Comparison of ENCODE assay signal across 1 cellular context in the genomic region with DNA sequence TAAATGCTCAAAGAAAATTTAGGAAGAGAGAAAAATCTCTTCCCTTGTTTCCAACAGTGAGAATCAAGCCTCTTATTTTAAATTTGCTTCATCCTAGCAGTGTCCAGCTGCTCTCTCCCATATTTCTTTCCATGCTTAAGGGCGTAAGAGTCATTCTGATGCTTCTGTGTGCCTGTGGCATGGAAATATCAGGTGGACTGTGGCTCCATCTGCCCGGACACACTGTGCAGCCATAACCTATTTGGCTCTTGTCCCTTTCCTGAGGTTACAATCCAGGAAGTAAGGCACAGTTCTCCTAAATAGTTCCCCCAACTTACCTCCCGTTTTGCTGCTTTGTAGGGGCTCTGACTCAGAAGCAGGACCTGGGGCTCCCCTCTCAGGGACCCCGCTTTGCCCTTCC.
TF ChIP-seq lines count a peak whose summit lies in the region.

No MANE protein-coding gene starts in this region.

TF ChIP-seq in GM23338, 12 proteins besides CTCF, POLR2A, EP300 and RAD21 (continued from another document):
- TF ChIP-seq, protein P1, sequence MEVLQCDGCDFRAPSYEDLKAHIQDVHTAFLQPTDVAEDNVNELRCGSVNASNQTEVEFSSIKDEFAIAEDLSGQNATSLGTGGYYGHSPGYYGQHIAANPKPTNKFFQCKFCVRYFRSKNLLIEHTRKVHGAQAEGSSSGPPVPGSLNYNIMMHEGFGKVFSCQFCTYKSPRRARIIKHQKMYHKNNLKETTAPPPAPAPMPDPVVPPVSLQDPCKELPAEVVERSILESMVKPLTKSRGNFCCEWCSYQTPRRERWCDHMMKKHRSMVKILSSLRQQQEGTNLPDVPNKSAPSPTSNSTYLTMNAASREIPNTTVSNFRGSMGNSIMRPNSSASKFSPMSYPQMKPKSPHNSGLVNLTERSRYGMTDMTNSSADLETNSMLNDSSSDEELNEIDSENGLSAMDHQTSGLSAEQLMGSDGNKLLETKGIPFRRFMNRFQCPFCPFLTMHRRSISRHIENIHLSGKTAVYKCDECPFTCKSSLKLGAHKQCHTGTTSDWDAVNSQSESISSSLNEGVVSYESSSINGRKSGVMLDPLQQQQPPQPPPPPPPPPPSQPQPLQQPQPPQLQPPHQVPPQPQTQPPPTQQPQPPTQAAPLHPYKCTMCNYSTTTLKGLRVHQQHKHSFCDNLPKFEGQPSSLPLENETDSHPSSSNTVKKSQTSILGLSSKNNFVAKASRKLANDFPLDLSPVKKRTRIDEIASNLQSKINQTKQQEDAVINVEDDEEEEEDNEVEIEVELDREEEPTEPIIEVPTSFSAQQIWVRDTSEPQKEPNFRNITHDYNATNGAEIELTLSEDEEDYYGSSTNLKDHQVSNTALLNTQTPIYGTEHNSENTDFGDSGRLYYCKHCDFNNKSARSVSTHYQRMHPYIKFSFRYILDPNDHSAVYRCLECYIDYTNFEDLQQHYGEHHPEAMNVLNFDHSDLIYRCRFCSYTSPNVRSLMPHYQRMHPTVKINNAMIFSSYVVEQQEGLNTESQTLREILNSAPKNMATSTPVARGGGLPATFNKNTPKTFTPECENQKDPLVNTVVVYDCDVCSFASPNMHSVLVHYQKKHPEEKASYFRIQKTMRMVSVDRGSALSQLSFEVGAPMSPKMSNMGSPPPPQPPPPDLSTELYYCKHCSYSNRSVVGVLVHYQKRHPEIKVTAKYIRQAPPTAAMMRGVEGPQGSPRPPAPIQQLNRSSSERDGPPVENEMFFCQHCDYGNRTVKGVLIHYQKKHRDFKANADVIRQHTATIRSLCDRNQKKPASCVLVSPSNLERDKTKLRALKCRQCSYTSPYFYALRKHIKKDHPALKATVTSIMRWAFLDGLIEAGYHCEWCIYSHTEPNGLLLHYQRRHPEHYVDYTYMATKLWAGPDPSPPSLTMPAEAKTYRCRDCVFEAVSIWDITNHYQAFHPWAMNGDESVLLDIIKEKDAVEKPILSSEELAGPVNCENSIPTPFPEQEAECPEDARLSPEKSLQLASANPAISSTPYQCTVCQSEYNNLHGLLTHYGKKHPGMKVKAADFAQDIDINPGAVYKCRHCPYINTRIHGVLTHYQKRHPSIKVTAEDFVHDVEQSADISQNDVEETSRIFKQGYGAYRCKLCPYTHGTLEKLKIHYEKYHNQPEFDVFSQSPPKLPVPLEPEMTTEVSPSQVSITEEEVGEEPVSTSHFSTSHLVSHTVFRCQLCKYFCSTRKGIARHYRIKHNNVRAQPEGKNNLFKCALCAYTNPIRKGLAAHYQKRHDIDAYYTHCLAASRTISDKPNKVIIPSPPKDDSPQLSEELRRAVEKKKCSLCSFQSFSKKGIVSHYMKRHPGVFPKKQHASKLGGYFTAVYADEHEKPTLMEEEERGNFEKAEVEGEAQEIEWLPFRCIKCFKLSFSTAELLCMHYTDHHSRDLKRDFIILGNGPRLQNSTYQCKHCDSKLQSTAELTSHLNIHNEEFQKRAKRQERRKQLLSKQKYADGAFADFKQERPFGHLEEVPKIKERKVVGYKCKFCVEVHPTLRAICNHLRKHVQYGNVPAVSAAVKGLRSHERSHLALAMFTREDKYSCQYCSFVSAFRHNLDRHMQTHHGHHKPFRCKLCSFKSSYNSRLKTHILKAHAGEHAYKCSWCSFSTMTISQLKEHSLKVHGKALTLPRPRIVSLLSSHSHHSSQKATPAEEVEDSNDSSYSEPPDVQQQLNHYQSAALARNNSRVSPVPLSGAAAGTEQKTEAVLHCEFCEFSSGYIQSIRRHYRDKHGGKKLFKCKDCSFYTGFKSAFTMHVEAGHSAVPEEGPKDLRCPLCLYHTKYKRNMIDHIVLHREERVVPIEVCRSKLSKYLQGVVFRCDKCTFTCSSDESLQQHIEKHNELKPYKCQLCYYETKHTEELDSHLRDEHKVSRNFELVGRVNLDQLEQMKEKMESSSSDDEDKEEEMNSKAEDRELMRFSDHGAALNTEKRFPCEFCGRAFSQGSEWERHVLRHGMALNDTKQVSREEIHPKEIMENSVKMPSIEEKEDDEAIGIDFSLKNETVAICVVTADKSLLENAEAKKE (CRISPR knock-in tag; IDR thresholded peaks at IDR 0.05): no peak
- TF ChIP-seq, protein P2, sequence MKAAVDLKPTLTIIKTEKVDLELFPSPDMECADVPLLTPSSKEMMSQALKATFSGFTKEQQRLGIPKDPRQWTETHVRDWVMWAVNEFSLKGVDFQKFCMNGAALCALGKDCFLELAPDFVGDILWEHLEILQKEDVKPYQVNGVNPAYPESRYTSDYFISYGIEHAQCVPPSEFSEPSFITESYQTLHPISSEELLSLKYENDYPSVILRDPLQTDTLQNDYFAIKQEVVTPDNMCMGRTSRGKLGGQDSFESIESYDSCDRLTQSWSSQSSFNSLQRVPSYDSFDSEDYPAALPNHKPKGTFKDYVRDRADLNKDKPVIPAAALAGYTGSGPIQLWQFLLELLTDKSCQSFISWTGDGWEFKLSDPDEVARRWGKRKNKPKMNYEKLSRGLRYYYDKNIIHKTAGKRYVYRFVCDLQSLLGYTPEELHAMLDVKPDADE (IDR thresholded peaks at IDR 0.05): no peak
- TF ChIP-seq POLR2AphosphoS5 (IDR thresholded peaks at IDR 0.05; ENCODE audit: low read depth) (no peak), EZH2 (IDR thresholded peaks at IDR 0.05; ENCODE audit: low read depth, unreplicated experiment) (no peak), STAT1 (IDR thresholded peaks at IDR 0.05; ENCODE audit: unreplicated experiment) (no peak), JUNB (IDR thresholded peaks at IDR 0.05; ENCODE audit: unreplicated experiment) (no peak), ZNF331 (CRISPR knock-in tag; IDR thresholded peaks at IDR 0.05; ENCODE audit: low read depth) (no peak), CREB1 (CRISPR knock-in tag; IDR thresholded peaks at IDR 0.05; ENCODE audit: low read depth) (no peak), REST (IDR thresholded peaks at IDR 0.05; ENCODE audit: unreplicated experiment) (no peak), ZNF114 (CRISPR knock-in tag; IDR thresholded peaks at IDR 0.05) (no peak), NANOG (IDR thresholded peaks at IDR 0.05; ENCODE audit: borderline replicate concordance) (no peak)
